In genomic region chr2:96638144-96639121, GRCh38 we compare ENCODE assay signal across 8 cellular contexts. TPM values are rescaled to one million over a fixed set of nuclear protein-coding genes. Genes with fewer than 3 reads are reported as not detected.
A peak's percentile ranks its signal among the peaks of the same experiment; 100 is the strongest.
DNase-seq lines count a peak whose midpoint lies in the region; ATAC-seq and TF ChIP-seq lines count a peak whose summit lies in the region.

Gene KANSL3 (minus strand): TSS chr2:96638312. CDS start chr2:96637135, 1,177 bp downstream.

- H3K4me1 ChIP-seq in Panc1 (ENCODE audit: control insufficient read depth, insufficient read depth, low read length) = peaks cover 10% of the 10 kb centered on the region
- H3K4me1 ChIP-seq in esophagus (ENCODE audit: control insufficient read depth in 2 of 2, insufficient read depth in 2 of 2, low read length in 1 of 2) = peaks cover 2 to 4% of the 10 kb centered on the region in 2 donors
- H3K4me1 ChIP-seq in muscle layer of colon (ENCODE audit: insufficient read depth, low read length) = peaks cover 30% of the 10 kb centered on the region

- 7 to 8% methylated on average over 63 to 67 of the region's 67 CpGs for WGBS in esophagus, 2 donors

- peak within 1 kb of the TSS; percentile 76 for H3K9ac ChIP-seq in muscle layer of colon (ENCODE audit: low read length)

- ATAC-seq in GM21619 (IDR thresholded peaks at IDR 0.05; ENCODE audit: unreplicated experiment) (peak; percentile 81), Panc1 (peak; percentile 89)
- peak; percentile 78 to 81 for ATAC-seq in activated T-cell treated with anti-CD3 and anti-CD28 coated beads, Interleukin-2, amount 50 U/mL, for 4 hours

- H3K9me3 ChIP-seq in Panc1 (ENCODE audit: control insufficient read depth, insufficient read depth, low read depth, low read length) (no peaks in the 10 kb centered on the region), esophagus (ENCODE audit: control insufficient read depth in 2 of 2, insufficient read depth in 1 of 2, low read depth in 1 of 2, low read length in 1 of 2) (no peaks in the 10 kb centered on the region), muscle layer of colon (ENCODE audit: low read length) (no peaks in the 10 kb centered on the region)

- H3K27ac ChIP-seq in Panc1 (ENCODE audit: low read length) (peak within 1 kb of the TSS; percentile 90), esophagus (ENCODE audit: low read depth in 2 of 2, low read length in 1 of 2) (peak within 1 kb of the TSS; percentile 95 to 96), muscle layer of colon (ENCODE audit: low read depth, low read length) (peak within 1 kb of the TSS; percentile 98)

- intact Hi-C loops in Panc1 (cut with micrococcal nuclease; ENCODE audit: unreplicated experiment) = no loop called here

- H3K4me3 ChIP-seq in Jurkat, Clone E6-1 (ENCODE audit: low read length) = peak within 1 kb of the TSS; percentile 71
- peak within 1 kb of the TSS; percentile 76 to 86 for H3K4me3 ChIP-seq in Panc1 (ENCODE audit: low read depth in 2 of 2, low read length in 2 of 2)
- peak within 1 kb of the TSS; percentile 72 to 76 for H3K4me3 ChIP-seq in esophagus (ENCODE audit: low read depth in 1 of 2, low read length in 2 of 2)
- peak within 1 kb of the TSS; percentile 78 to 83 for H3K4me3 ChIP-seq in muscle layer of colon (ENCODE audit: low read depth in 1 of 2, low read length in 2 of 2)

- peak within 1 kb of the TSS; percentile 95 for H3K4me3 Mint-ChIP-seq in activated T-cell treated with anti-CD3 and anti-CD28 coated beads, Interleukin-2, amount 50 U/mL, for 4 hours

- H3K27me3 ChIP-seq in Panc1 (ENCODE audit: control insufficient read depth, insufficient read depth, low read length) (no peaks in the 10 kb centered on the region), esophagus (ENCODE audit: control insufficient read depth in 1 of 2, insufficient read depth in 2 of 2, low read length in 2 of 2) (no peaks in the 10 kb centered on the region), muscle layer of colon (ENCODE audit: control insufficient read depth in 1 of 2, insufficient read depth in 2 of 2, low read length in 2 of 2) (no peaks in the 10 kb centered on the region)

- peak; percentile 87 for DNase-seq in DMS114 treated with DMSO at 0.1 percent for 48 hours (lab: John Stamatoyannopoulos, UW; ENCODE audit: unreplicated experiment)
- DNase-seq in Jurkat, Clone E6-1 (ENCODE audit: low read depth, low spot score) = peak; percentile 84
- DNase-seq in Panc1 (ENCODE audit: low read depth, low spot score) = peak; percentile 59
- peak; percentile 83 for DNase-seq in activated T-cell treated with anti-CD3 and anti-CD28 coated beads, Interleukin-2, amount 50 U/mL, for 4 hours
- DNase-seq in stimulated activated CD8-positive, alpha-beta memory T cell treated with anti-CD3 and anti-CD28 coated beads, Interleukin-7, amount 100 ng/mL, for 24 hours (ENCODE audit: low read depth) = peak; percentile 79

- TF ChIP-seq CTCF in Panc1 (IDR thresholded peaks at IDR 0.05) = no peak

- H3K36me3 ChIP-seq in Panc1 (ENCODE audit: control insufficient read depth, insufficient read depth, low read length) (peaks cover 5% of the 10 kb centered on the region; the same call in 1 of the 2 replicates), esophagus (ENCODE audit: control insufficient read depth in 2 of 2, insufficient read depth in 2 of 2, low read length in 1 of 2) (no peaks in the 10 kb centered on the region), muscle layer of colon (ENCODE audit: insufficient read depth, low read length) (peaks cover 7% of the 10 kb centered on the region)

- peaks cover 5% of the 10 kb centered on the region for H3K27me3 Mint-ChIP-seq in activated T-cell treated with anti-CD3 and anti-CD28 coated beads, Interleukin-2, amount 50 U/mL, for 4 hours (ENCODE audit: low read depth)

- in situ Hi-C loops in Panc1 (cut with HindIII; ENCODE audit: low pct_unique_long_range_greater_than_20kb, low sequenced_read_pairs) = no loop called here

- peaks cover 39% of the 10 kb centered on the region for H3K4me1 Mint-ChIP-seq in activated T-cell treated with anti-CD3 and anti-CD28 coated beads, Interleukin-2, amount 50 U/mL, for 4 hours (ENCODE audit: low read depth)

- no TSS peak for BruUV-seq in Panc1 (replicated peaks; lab: Mats Ljungman, UMichigan)

- H3K36me3 Mint-ChIP-seq in activated T-cell treated with anti-CD3 and anti-CD28 coated beads, Interleukin-2, amount 50 U/mL, for 4 hours (ENCODE audit: insufficient read depth) = peaks cover 9% of the 10 kb centered on the region

- H3K9me3 Mint-ChIP-seq in activated T-cell treated with anti-CD3 and anti-CD28 coated beads, Interleukin-2, amount 50 U/mL, for 4 hours = no peaks in the 10 kb centered on the region

- CTCF ChIA-PET in Panc1 (lab: Charles Lee) = no interaction called here

- POLR2A ChIA-PET in Panc1 (lab: Charles Lee) = no interaction called here

RNA-seq across cellular contexts. Expression of gene KANSL3, which starts in this region (rescaled TPM):
- polyA plus RNA-seq in Jurkat, Clone E6-1 (2012; ENCODE audit: insufficient read depth, insufficient read length) = 45.8 TPM
- total RNA-seq in Panc1 (2021; ENCODE audit: unreplicated experiment) = 50.3 TPM
- 30.6 TPM for polyA plus RNA-seq in Panc1 (2012; ENCODE audit: insufficient read length)
- 10 to 100 TPM; 29.1 to 32.3 (median 31.3) TPM for total RNA-seq in activated T-cell treated with anti-CD3 and anti-CD28 coated beads, Interleukin-2, amount 50 U/mL, for 4 hours
- polyA plus RNA-seq in esophagus = 10 to 100 TPM; 11.9 to 17.2 TPM

Comparison
In these comparisons a context has a peak if more than half of its experiments do, and no peak if none do; other contexts are left out.
1. Peak in every context shown above with its lines: DNase-seq, ATAC-seq, H3K4me3 ChIP-seq and H3K27ac ChIP-seq.